In the genomic region with DNA sequence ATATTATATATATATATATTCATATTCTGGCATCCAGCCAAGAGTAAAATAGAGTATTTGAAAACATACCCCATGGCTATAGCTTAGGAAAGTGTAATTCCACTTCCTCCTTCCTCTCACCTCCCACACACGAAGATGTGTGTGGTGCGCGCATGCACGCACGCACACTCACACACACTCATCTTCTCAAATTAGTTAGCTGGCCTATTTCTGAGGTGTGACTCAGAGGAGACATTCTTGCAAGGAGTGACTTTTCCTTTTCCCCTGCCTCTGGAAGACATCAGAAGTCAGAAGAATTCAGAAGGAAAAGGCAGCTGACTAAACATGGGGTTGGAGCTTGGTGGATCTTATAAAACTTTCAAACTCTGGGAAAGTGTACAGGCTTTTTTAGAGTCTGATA, we compare ENCODE assay signal across 10 cellular contexts. TPM values are rescaled to one million over a fixed set of nuclear protein-coding genes. Genes with fewer than 3 reads are reported as not detected.
DNase-seq lines count a peak whose midpoint lies in the region; ATAC-seq, FAIRE-seq and TF ChIP-seq lines count a peak whose summit lies in the region.
"Had no signal": no experiment of that assay in that cellular context is flagged by ENCODE, and none has a peak within 500 bp of the region (broad histone marks: within the 10 kb centered on the region; RNA-seq: fewer than 3 reads in every experiment).

No MANE protein-coding gene starts in this region.

- intact Hi-C loops in sciatic nerve (cut with DNase I) (no loop called here), HepG2 (cut with micrococcal nuclease; ENCODE audit: unreplicated experiment) (no loop called here)

- no peaks in the 10 kb centered on the region for H3K27me3 Mint-ChIP-seq in chondrocyte (ENCODE audit: low read depth)

- no peaks in the 10 kb centered on the region for H3K27me3 ChIP-seq in HepG2 (ENCODE audit: control insufficient read depth in 1 of 2, insufficient read depth in 2 of 2, low read length in 2 of 2)

- BruUV-seq in HepG2 (replicated peaks; lab: Mats Ljungman, UMichigan): no TSS peak

- no peak overlapping the region for H3K4me2 ChIP-seq in HepG2 (ENCODE audit: low read depth, low read length)

- in situ Hi-C loops in HepG2 (cut with HindIII; ENCODE audit: extremely low pct_ligation_motif_present, low pct_unique_long_range_greater_than_20kb): no loop called here

- DNase-seq in chondrocyte (ENCODE audit: low spot score) (no peak), sciatic nerve (ENCODE audit: low spot score) (no peak), HepG2 (ENCODE audit: low spot score) (no peak), NCI-H2081 treated with DMSO at 0.1 percent for 48 hours (lab: John Stamatoyannopoulos, UW) (no peak)
- DNase-seq in stimulated activated CD4-positive, alpha-beta T cell treated with anti-CD3 and anti-CD28 coated beads, Interleukin-2, amount 100 ng/mL, for 24 hours: no peak
- DNase-seq: activated T-cell treated with anti-CD3 and anti-CD28 coated beads, Interleukin-2, amount 50 U/mL, for 1 hour; NCI-H510A treated with DMSO at 0.1 percent for 48 hours had no signal

- no peak overlapping the region for H2AFZ ChIP-seq in HepG2 (ENCODE audit: low read length)

- H3K9me3 Mint-ChIP-seq in chondrocyte (ENCODE audit: low read depth): peaks cover 3% of the 10 kb centered on the region

- no peak overlapping the region for H3K4me3 ChIP-seq in HepG2 (replicated peaks in 1 of 3; ENCODE audit: insufficient read depth in 1 of 3, low read depth in 2 of 3, low read length in 3 of 3)

- no peak for TF ChIP-seq CTCF in chondrocyte (IDR thresholded peaks at IDR 0.05)
- no peak for TF ChIP-seq CTCF in HepG2 (CRISPR knock-in tag; IDR thresholded peaks at IDR 0.05)

- POLR2A ChIA-PET in HepG2 (lab: Yijun Ruan, JAX): no interaction called here

- no peak for TF ChIP-seq EP300 in HepG2 (IDR thresholded peaks at IDR 0.05; ENCODE audit: low read depth in 2 of 2, low read length in 2 of 2)
- TF ChIP-seq EP300 in HepG2 (CRISPR knock-in tag; IDR thresholded peaks at IDR 0.05; ENCODE audit: borderline replicate concordance): no peak

- TF ChIP-seq POLR2A in HepG2 (IDR thresholded peaks at IDR 0.05; ENCODE audit: insufficient read depth in 1 of 2, low read depth in 2 of 2, low read length in 2 of 2): no peak

- peaks cover 59% of the 10 kb centered on the region for H3K4me1 Mint-ChIP-seq in chondrocyte (ENCODE audit: low read depth)

- CTCF ChIA-PET in HepG2 (lab: Yijun Ruan, JAX; ENCODE audit: low intra/inter-chr PET ratio, low total read pairs): no interaction called here

- no peaks in the 10 kb centered on the region for H3K36me3 Mint-ChIP-seq in chondrocyte (ENCODE audit: low read depth)

- no peak for FAIRE-seq in HepG2 (lab: Jason Lieb, UNC)

- TF ChIP-seq RAD21 in HepG2 (CRISPR knock-in tag; IDR thresholded peaks at IDR 0.05): no peak

- no peak overlapping the region for H3K4me3 Mint-ChIP-seq in chondrocyte (ENCODE audit: unreplicated experiment)

- ATAC-seq in GM18519 (IDR thresholded peaks at IDR 0.05; ENCODE audit: low FRiP score, unreplicated experiment): peak; percentile 37
- peak; percentile 23 for ATAC-seq in HG03565 (IDR thresholded peaks at IDR 0.05; ENCODE audit: unreplicated experiment)
- peak; percentile 42 for ATAC-seq in sciatic nerve
- no peak for ATAC-seq in HepG2
- no peak for ATAC-seq in GM18861 (IDR thresholded peaks at IDR 0.05; ENCODE audit: unreplicated experiment)

- H3K79me2 ChIP-seq in HepG2 (ENCODE audit: insufficient read depth, low read length): no peaks in the 10 kb centered on the region

- H3K9ac ChIP-seq in HepG2 (ENCODE audit: insufficient read depth, low read depth, low read length): no peak overlapping the region

- H3K27ac Mint-ChIP-seq in chondrocyte (ENCODE audit: unreplicated experiment): peak overlapping the region; percentile 84

- WGBS in HepG2 (ENCODE audit: low lambda C conversion rate): 91% methylated on average over 5 of the region's 5 CpGs

- no peaks in the 10 kb centered on the region for H3K9me3 ChIP-seq in HepG2 (ENCODE audit: low read length)

- H3K36me3 ChIP-seq in HepG2 (replicated peaks in 1 of 2; ENCODE audit: control insufficient read depth in 1 of 2, insufficient read depth in 2 of 2, low read length in 2 of 2): no peaks in the 10 kb centered on the region

- no peaks in the 10 kb centered on the region for H4K20me1 ChIP-seq in HepG2 (ENCODE audit: insufficient read depth, low read length)

- H3K27ac ChIP-seq in HepG2 (ENCODE audit: extremely low read length, insufficient read depth, low read length): no peak overlapping the region

- peaks cover 24% of the 10 kb centered on the region for H3K4me1 ChIP-seq in HepG2 (ENCODE audit: insufficient read depth, low read length)

TF ChIP-seq in HepG2, 621 proteins besides CTCF, POLR2A, EP300 and RAD21 (continues in another document):
- TF ChIP-seq ZNF660 (CRISPR knock-in tag; IDR thresholded peaks at IDR 0.05; ENCODE audit: borderline replicate concordance, low read depth): no peak
- TF ChIP-seq ZNF326 (CRISPR knock-in tag; IDR thresholded peaks at IDR 0.05; ENCODE audit: borderline replicate concordance): no peak
- TF ChIP-seq PLRG1 (conservative IDR thresholded peaks at IDR 0.05): no peak
- no peak for TF ChIP-seq ZNF430 (CRISPR knock-in tag; IDR thresholded peaks at IDR 0.05)
- no peak for TF ChIP-seq FOXJ3 (CRISPR knock-in tag; IDR thresholded peaks at IDR 0.05; ENCODE audit: borderline replicate concordance)
- TF ChIP-seq NR2F1 (CRISPR knock-in tag; IDR thresholded peaks at IDR 0.05): no peak
- no peak for TF ChIP-seq CCAR2 (optimal IDR thresholded peaks at IDR 0.05; ENCODE audit: low read depth, low read length)
- no peak for TF ChIP-seq ZNF563 (CRISPR knock-in tag; IDR thresholded peaks at IDR 0.05)
- TF ChIP-seq, protein P1, sequence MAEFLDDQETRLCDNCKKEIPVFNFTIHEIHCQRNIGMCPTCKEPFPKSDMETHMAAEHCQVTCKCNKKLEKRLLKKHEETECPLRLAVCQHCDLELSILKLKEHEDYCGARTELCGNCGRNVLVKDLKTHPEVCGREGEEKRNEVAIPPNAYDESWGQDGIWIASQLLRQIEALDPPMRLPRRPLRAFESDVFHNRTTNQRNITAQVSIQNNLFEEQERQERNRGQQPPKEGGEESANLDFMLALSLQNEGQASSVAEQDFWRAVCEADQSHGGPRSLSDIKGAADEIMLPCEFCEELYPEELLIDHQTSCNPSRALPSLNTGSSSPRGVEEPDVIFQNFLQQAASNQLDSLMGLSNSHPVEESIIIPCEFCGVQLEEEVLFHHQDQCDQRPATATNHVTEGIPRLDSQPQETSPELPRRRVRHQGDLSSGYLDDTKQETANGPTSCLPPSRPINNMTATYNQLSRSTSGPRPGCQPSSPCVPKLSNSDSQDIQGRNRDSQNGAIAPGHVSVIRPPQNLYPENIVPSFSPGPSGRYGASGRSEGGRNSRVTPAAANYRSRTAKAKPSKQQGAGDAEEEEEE (CRISPR knock-in tag; IDR thresholded peaks at IDR 0.05; ENCODE audit: borderline replicate concordance): no peak
- TF ChIP-seq ZNF547 (CRISPR knock-in tag; IDR thresholded peaks at IDR 0.05): no peak
- TF ChIP-seq, protein P2, sequence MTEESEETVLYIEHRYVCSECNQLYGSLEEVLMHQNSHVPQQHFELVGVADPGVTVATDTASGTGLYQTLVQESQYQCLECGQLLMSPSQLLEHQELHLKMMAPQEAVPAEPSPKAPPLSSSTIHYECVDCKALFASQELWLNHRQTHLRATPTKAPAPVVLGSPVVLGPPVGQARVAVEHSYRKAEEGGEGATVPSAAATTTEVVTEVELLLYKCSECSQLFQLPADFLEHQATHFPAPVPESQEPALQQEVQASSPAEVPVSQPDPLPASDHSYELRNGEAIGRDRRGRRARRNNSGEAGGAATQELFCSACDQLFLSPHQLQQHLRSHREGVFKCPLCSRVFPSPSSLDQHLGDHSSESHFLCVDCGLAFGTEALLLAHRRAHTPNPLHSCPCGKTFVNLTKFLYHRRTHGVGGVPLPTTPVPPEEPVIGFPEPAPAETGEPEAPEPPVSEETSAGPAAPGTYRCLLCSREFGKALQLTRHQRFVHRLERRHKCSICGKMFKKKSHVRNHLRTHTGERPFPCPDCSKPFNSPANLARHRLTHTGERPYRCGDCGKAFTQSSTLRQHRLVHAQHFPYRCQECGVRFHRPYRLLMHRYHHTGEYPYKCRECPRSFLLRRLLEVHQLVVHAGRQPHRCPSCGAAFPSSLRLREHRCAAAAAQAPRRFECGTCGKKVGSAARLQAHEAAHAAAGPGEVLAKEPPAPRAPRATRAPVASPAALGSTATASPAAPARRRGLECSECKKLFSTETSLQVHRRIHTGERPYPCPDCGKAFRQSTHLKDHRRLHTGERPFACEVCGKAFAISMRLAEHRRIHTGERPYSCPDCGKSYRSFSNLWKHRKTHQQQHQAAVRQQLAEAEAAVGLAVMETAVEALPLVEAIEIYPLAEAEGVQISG (CRISPR knock-in tag; IDR thresholded peaks at IDR 0.05): no peak
- no peak for TF ChIP-seq POGZ (CRISPR knock-in tag; IDR thresholded peaks at IDR 0.05)
- no peak for TF ChIP-seq SMYD3 (CRISPR knock-in tag; IDR thresholded peaks at IDR 0.05)
- no peak for TF ChIP-seq RNF2 (conservative IDR thresholded peaks at IDR 0.05; ENCODE audit: low read depth)

RNA-seq across cellular contexts. Expression of a gene that starts 8.8 kb away (rescaled TPM):
- 0.63 to 2.2 TPM (median 0.72 TPM) in 3 replicates for total RNA-seq in chondrocyte
- total RNA-seq in sciatic nerve: 17.6 TPM
- not detected in 2 replicates for total RNA-seq in HepG2 (2016; rRNA removed; fragmentation: Illumina TruSeq; extraction: Trizol)
- total RNA-seq in HepG2 (2016; cell fraction: cytosol; rRNA removed; fragmentation: Illumina TruSeq; extraction: Trizol; ENCODE audit: low read depth): not detected in 2 replicates
- total RNA-seq in HepG2 (2016; cell fraction: insoluble cytoplasmic fraction; rRNA removed; fragmentation: Illumina TruSeq; extraction: Trizol): 0.02 TPM in 1 of 2 replicates, not detected in the other
- not detected in 2 replicates for total RNA-seq in HepG2 (2016; cell fraction: membrane; rRNA removed; fragmentation: Illumina TruSeq; extraction: Trizol)
- not detected in 2 replicates for total RNA-seq in HepG2 (2016; cell fraction: nucleus; rRNA removed; fragmentation: Illumina TruSeq; extraction: Trizol)
- polyA plus RNA-seq in HepG2 (2011; rRNA removed): not detected in 2 replicates
- not detected in 2 replicates for polyA plus RNA-seq in HepG2 (2011; cell fraction: cytosol; rRNA removed)
- not detected in 2 replicates for polyA plus RNA-seq in HepG2 (2011; cell fraction: nucleus; rRNA removed)
- polyA plus RNA-seq in HepG2 (2012): not detected in 2 replicates
- polyA plus RNA-seq in HepG2 (2016; cell fraction: cytosol; fragmentation: Illumina TruSeq; extraction: Trizol; ENCODE audit: low read depth): not detected in 2 replicates
- not detected in 2 replicates for polyA plus RNA-seq in HepG2 (2016; cell fraction: insoluble cytoplasmic fraction; fragmentation: Illumina TruSeq; extraction: Trizol; ENCODE audit: low read depth)
- polyA plus RNA-seq in HepG2 (2016; cell fraction: membrane; fragmentation: Illumina TruSeq; extraction: Trizol; ENCODE audit: low read depth): not detected in 2 replicates
- polyA plus RNA-seq in HepG2 (2016; cell fraction: nucleus; fragmentation: Illumina TruSeq; extraction: Trizol; ENCODE audit: insufficient read depth, low read depth): not detected in 2 replicates
- polyA minus RNA-seq in HepG2 (2011; rRNA and poly(A)+ RNA removed; ENCODE audit: low replicate concordance): not detected in 2 replicates
- not detected in 2 replicates for polyA minus RNA-seq in HepG2 (2011; cell fraction: cytosol; rRNA and poly(A)+ RNA removed)
- polyA minus RNA-seq in HepG2 (2011; cell fraction: nucleus; rRNA and poly(A)+ RNA removed): not detected in 2 replicates

Comparison
In these comparisons a context has a peak if more than half of its experiments do, and no peak if none do; other contexts are left out.
1. ATAC-seq: peak in GM18519 (single experiment), HG03565 (single experiment) and sciatic nerve (single experiment); none in HepG2 (single experiment) and GM18861 (single experiment).